ENCODE assay signal across 1 cellular context in the genomic region with DNA sequence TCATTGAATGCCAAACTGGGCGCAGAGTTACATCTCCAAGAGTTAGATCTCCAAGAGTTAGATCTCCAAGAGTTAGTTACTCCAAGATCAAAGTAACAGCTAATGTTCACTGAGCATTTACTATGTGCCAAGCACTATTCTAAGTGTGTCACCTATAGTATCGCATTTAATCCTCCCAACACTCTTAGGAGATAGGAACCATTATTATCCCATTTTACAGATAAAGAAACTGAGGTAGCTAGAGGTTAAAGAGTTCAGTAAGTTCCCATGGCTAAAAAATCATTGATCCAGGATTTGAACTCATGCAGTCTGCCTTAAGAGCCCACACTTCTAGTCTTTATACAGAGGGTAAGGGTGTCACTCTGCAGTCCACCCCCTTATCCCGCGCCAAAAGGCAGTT.
TF ChIP-seq lines count a peak whose summit lies in the region.

No MANE protein-coding gene starts in this region.

TF ChIP-seq in HepG2, 621 proteins besides CTCF, POLR2A, EP300 and RAD21:
- TF ChIP-seq ZNF629 (CRISPR knock-in tag; conservative IDR thresholded peaks at IDR 0.05) = peak; percentile 51; the same call in 1 of the 2 replicates
- TF ChIP-seq TAF15 (IDR thresholded peaks at IDR 0.05; ENCODE audit: low read depth, low read length, poor library complexity, severe bottlenecking) = no peak
